24 cellular contexts compared by ENCODE assay signal in genomic region chr18:51461956-51462355, GRCh38.
"Had no signal": no experiment of that assay in that cellular context is flagged by ENCODE, and none has a peak within 500 bp of the region (broad histone marks: within the 10 kb centered on the region; RNA-seq: fewer than 3 reads in every experiment).

No MANE protein-coding gene starts in this region.

- H3K27me3 Mint-ChIP-seq: dendritic cell treated with granulocyte-macrophage colony-stimulating factor and Interleukin-4, amounts not matched to agents 40 ng/mL and 50 ng/mL, for 4 days had no signal

- H3K4me1 Mint-ChIP-seq: activated CD4-positive, alpha-beta T cell treated with anti-CD3 and anti-CD28 coated beads, Interleukin-2, amount 10 ng/mL, durations not matched to agents 24 days and 14 days; activated naive CD8-positive, alpha-beta T cell treated with anti-CD3 and anti-CD28 coated beads, Interleukin-2, amount 10 ng/mL, durations not matched to agents 7 days and 5 days; activated T-helper 17 cell treated with anti-CD3 and anti-CD28 coated beads, Interleukin-2, amount 50 U/mL, for 72 hours; naive thymus-derived CD4-positive, alpha-beta T cell; stimulated activated effector memory CD8-positive, alpha-beta T cell treated with anti-CD3 and anti-CD28 coated beads, Interleukin-12 subunit alpha, Interleukin-12 subunit beta, amount 100 ng/mL, for 72 hours had no signal

- H3K27me3 ChIP-seq: esophagus squamous epithelium, left lung, ovary, right lobe of liver, stomach, upper lobe of left lung had no signal

- H3K36me3 ChIP-seq: esophagus squamous epithelium, gastrocnemius medialis, left lung, ovary, right lobe of liver, stomach, upper lobe of left lung had no signal

- H3K4me3 Mint-ChIP-seq: activated CD4-positive, alpha-beta T cell treated with anti-CD3 and anti-CD28 coated beads, Interleukin-2, amount 10 ng/mL, durations not matched to agents 24 days and 14 days; activated CD8-positive, alpha-beta T cell treated with anti-CD3 and anti-CD28 coated beads for 36 hours; activated naive CD8-positive, alpha-beta T cell treated with anti-CD3 and anti-CD28 coated beads, Interleukin-2, amount 10 ng/mL, durations not matched to agents 7 days and 5 days; activated T-helper 17 cell treated with anti-CD3 and anti-CD28 coated beads, Interleukin-2, amount 50 U/mL, for 72 hours; dendritic cell treated with granulocyte-macrophage colony-stimulating factor and Interleukin-4, amounts not matched to agents 40 ng/mL and 50 ng/mL, for 4 days; naive thymus-derived CD4-positive, alpha-beta T cell; stimulated activated effector memory CD8-positive, alpha-beta T cell treated with anti-CD3 and anti-CD28 coated beads, Interleukin-12 subunit alpha, Interleukin-12 subunit beta, amount 100 ng/mL, for 72 hours had no signal

- H3K4me1 ChIP-seq: esophagus squamous epithelium, gastrocnemius medialis, left lung, psoas muscle, right lobe of liver, stomach, upper lobe of left lung had no signal

- H3K4me3 ChIP-seq: esophagus squamous epithelium, gastrocnemius medialis, left lung, mucosa of descending colon, ovary, psoas muscle, right lobe of liver, stomach, upper lobe of left lung had no signal

- H3K9me3 Mint-ChIP-seq: activated CD4-positive, alpha-beta T cell treated with anti-CD3 and anti-CD28 coated beads, Interleukin-2, amount 10 ng/mL, durations not matched to agents 24 days and 14 days; activated CD8-positive, alpha-beta T cell treated with anti-CD3 and anti-CD28 coated beads for 36 hours; activated T-helper 17 cell treated with anti-CD3 and anti-CD28 coated beads, Interleukin-2, amount 50 U/mL, for 72 hours; dendritic cell treated with granulocyte-macrophage colony-stimulating factor and Interleukin-4, amounts not matched to agents 40 ng/mL and 50 ng/mL, for 4 days; naive thymus-derived CD4-positive, alpha-beta T cell; stimulated activated effector memory CD8-positive, alpha-beta T cell treated with anti-CD3 and anti-CD28 coated beads, Interleukin-12 subunit alpha, Interleukin-12 subunit beta, amount 100 ng/mL, for 72 hours had no signal

- ATAC-seq: activated CD8-positive, alpha-beta T cell treated with anti-CD3 and anti-CD28 coated beads for 36 hours; activated T-helper 17 cell treated with anti-CD3 and anti-CD28 coated beads, Interleukin-2, amount 50 U/mL, for 72 hours; gastrocnemius medialis; left lung; mucosa of descending colon; naive thymus-derived CD4-positive, alpha-beta T cell; psoas muscle; right lobe of liver; stimulated activated effector memory CD8-positive, alpha-beta T cell treated with anti-CD3 and anti-CD28 coated beads, Interleukin-12 subunit alpha, Interleukin-12 subunit beta, amount 100 ng/mL, for 72 hours had no signal

- H3K9me3 ChIP-seq: esophagus squamous epithelium, gastrocnemius medialis, left lung, mucosa of descending colon, ovary, psoas muscle, right lobe of liver, stomach, upper lobe of left lung had no signal

- H3K27ac ChIP-seq: esophagus squamous epithelium, gastrocnemius medialis, left lung, ovary, psoas muscle, right lobe of liver, stomach, upper lobe of left lung had no signal

- H3K27ac Mint-ChIP-seq: activated CD4-positive, alpha-beta T cell treated with anti-CD3 and anti-CD28 coated beads, Interleukin-2, amount 10 ng/mL, durations not matched to agents 24 days and 14 days; activated CD8-positive, alpha-beta T cell treated with anti-CD3 and anti-CD28 coated beads for 36 hours; activated naive CD8-positive, alpha-beta T cell treated with anti-CD3 and anti-CD28 coated beads, Interleukin-2, amount 10 ng/mL, durations not matched to agents 7 days and 5 days; activated T-helper 17 cell treated with anti-CD3 and anti-CD28 coated beads, Interleukin-2, amount 50 U/mL, for 72 hours; dendritic cell treated with granulocyte-macrophage colony-stimulating factor and Interleukin-4, amounts not matched to agents 40 ng/mL and 50 ng/mL, for 4 days; naive thymus-derived CD4-positive, alpha-beta T cell; stimulated activated effector memory CD8-positive, alpha-beta T cell treated with anti-CD3 and anti-CD28 coated beads, Interleukin-12 subunit alpha, Interleukin-12 subunit beta, amount 100 ng/mL, for 72 hours had no signal

- DNase-seq: activated CD4-positive, alpha-beta T cell treated with anti-CD3 and anti-CD28 coated beads, Interleukin-2, amount 10 ng/mL, durations not matched to agents 24 days and 14 days; activated CD8-positive, alpha-beta T cell treated with anti-CD3 and anti-CD28 coated beads for 36 hours; activated naive CD4-positive, alpha-beta T cell; activated naive CD8-positive, alpha-beta T cell treated with anti-CD3 and anti-CD28 coated beads, Interleukin-2, amount 10 ng/mL, durations not matched to agents 7 days and 5 days; activated T-cell treated with anti-CD3 and anti-CD28 coated beads, Interleukin-2, amount 50 U/mL, for 1 hour; cerebellar nuclear complex; effector memory CD4-positive, alpha-beta T cell; esophagus squamous epithelium; gastrocnemius medialis; head of caudate nucleus; kidney; left lung; mucosa of descending colon; naive thymus-derived CD4-positive, alpha-beta T cell; ovary; psoas muscle; right lobe of liver; stimulated activated CD4-positive, alpha-beta T cell treated with anti-CD3 and anti-CD28 coated beads, Interleukin-4, amount 100 ng/mL, for 24 hours; stomach; T1000; upper lobe of left lung had no signal

- H3K36me3 Mint-ChIP-seq: activated naive CD8-positive, alpha-beta T cell treated with anti-CD3 and anti-CD28 coated beads, Interleukin-2, amount 10 ng/mL, durations not matched to agents 7 days and 5 days; naive thymus-derived CD4-positive, alpha-beta T cell; stimulated activated effector memory CD8-positive, alpha-beta T cell treated with anti-CD3 and anti-CD28 coated beads, Interleukin-12 subunit alpha, Interleukin-12 subunit beta, amount 100 ng/mL, for 72 hours had no signal
